In the genomic region with DNA sequence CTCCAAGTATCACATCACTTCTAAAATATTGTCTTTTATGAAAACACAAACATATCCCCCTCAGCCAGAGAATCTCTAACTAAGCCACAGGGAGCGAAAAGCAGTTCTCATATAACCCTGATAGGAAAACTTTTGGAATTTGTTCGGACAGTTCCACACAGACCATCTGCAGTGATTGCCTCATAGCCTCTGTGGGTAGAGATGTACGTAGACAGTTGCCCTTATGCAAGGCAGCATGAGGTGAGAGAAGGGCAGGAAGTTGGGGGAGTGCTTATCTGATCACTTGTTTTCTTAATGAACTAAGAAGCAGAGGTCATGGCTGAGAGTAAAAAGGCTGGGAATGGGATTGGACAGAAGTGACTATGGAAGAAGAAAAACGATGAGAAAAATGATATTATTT, we compare ENCODE assay signal across 9 cellular contexts. TPM values are rescaled to one million over a fixed set of nuclear protein-coding genes. Genes with fewer than 3 reads are reported as not detected.
DNase-seq lines count a peak whose midpoint lies in the region; ATAC-seq and TF ChIP-seq lines count a peak whose summit lies in the region.
"Had no signal": no experiment of that assay in that cellular context is flagged by ENCODE, and none has a peak within 500 bp of the region (broad histone marks: within the 10 kb centered on the region; RNA-seq: fewer than 3 reads in every experiment).

No MANE protein-coding gene starts in this region.

- no peaks in the 10 kb centered on the region for H4K20me1 ChIP-seq in smooth muscle cell (ENCODE audit: low read depth)

- no peak for DNase-seq in activated CD4-positive, CD25-positive, alpha-beta regulatory T cell (lab: John Stamatoyannopoulos, UW)
- DNase-seq in T-helper 2 cell: peak in 3 of 5 experiments; percentile 5 to 83 (median 53)
- peak; percentile 94 for DNase-seq in fibroblast of pulmonary artery (ENCODE audit: low read depth)
- DNase-seq in smooth muscle cell (lab: John Stamatoyannopoulos, UW; ENCODE audit: unreplicated experiment): no peak
- DNase-seq in left colon: no peak
- DNase-seq: 8988T had no signal

- H3K9ac ChIP-seq in smooth muscle cell (ENCODE audit: low read depth): no peak overlapping the region

- no peaks in the 10 kb centered on the region for H3K9me3 ChIP-seq in smooth muscle cell (replicated peaks; ENCODE audit: low read depth)

- no peaks in the 10 kb centered on the region for H3K79me2 ChIP-seq in smooth muscle cell (ENCODE audit: low read depth)

- no peaks in the 10 kb centered on the region for H3K4me1 ChIP-seq in smooth muscle cell (ENCODE audit: low read depth)

- no peaks in the 10 kb centered on the region for H3K27me3 ChIP-seq in smooth muscle cell (ENCODE audit: low read depth)

- peak overlapping the region; percentile 3 for H3K27ac ChIP-seq in smooth muscle cell (ENCODE audit: low read depth)

- no peaks in the 10 kb centered on the region for H3K36me3 ChIP-seq in smooth muscle cell (ENCODE audit: low read depth)

- H3K4me3 ChIP-seq in fibroblast of pulmonary artery (replicated peaks; ENCODE audit: low read depth, low read length) (no peak overlapping the region), smooth muscle cell (no peak overlapping the region)

- peak; percentile 62 to 76 for ATAC-seq in activated CD4-positive, CD25-positive, alpha-beta regulatory T cell treated with anti-CD3 and anti-CD28 coated beads, Interleukin-2, amount 50 U/mL, for 24 hours
- ATAC-seq in left colon (no peak), GM19463 (IDR thresholded peaks at IDR 0.05; ENCODE audit: unreplicated experiment) (no peak), HG03280 (IDR thresholded peaks at IDR 0.05; ENCODE audit: unreplicated experiment) (no peak)

- WGBS in smooth muscle cell (ENCODE audit: low lambda C conversion rate): 47% methylated on average over 4 of the region's 4 CpGs

- intact Hi-C loops in left colon (cut with DNase I, micrococcal nuclease): no loop called here

- peak overlapping the region; percentile 16 for H3K4me2 ChIP-seq in smooth muscle cell

- H3F3A ChIP-seq in smooth muscle cell (ENCODE audit: low read depth): peaks cover 5% of the 10 kb centered on the region

- no peak overlapping the region for H2AFZ ChIP-seq in smooth muscle cell (ENCODE audit: low read depth)

- TF ChIP-seq CTCF in fibroblast of pulmonary artery (IDR thresholded peaks at IDR 0.05; ENCODE audit: low read length, missing control alignments) (no peak), smooth muscle cell (IDR thresholded peaks at IDR 0.05; ENCODE audit: borderline replicate concordance, insufficient read depth, poor library complexity, severe bottlenecking) (no peak)

RNA-seq across cellular contexts. Expression of gene SLC23A2, which starts 39.6 kb away (rescaled TPM):
- total RNA-seq in smooth muscle cell: 5.0 and 5.6 TPM in 2 replicates
- polyA plus RNA-seq in smooth muscle cell: 1.4 TPM in 2 replicates
- 10 to 100 TPM in 1 of 2 donors, 1 to 10 TPM in 1; 6.5 to 10.1 TPM for total RNA-seq in left colon

Comparison
In these comparisons a context has a peak if more than half of its experiments do, and no peak if none do; other contexts are left out.
1. ATAC-seq: peak in activated CD4-positive, CD25-positive, alpha-beta regulatory T cell treated with anti-CD3 and anti-CD28 coated beads, Interleukin-2, amount 50 U/mL, for 24 hours (2 of 2); none in left colon (single experiment), GM19463 (single experiment) and HG03280 (single experiment).
2. DNase-seq: peak in T-helper 2 cell (3 of 5) and fibroblast of pulmonary artery (single experiment); none in activated CD4-positive, CD25-positive, alpha-beta regulatory T cell (0 of 4), smooth muscle cell (single experiment) and left colon (0 of 2).